ENCODE assay signal across 1 cellular context in the genomic region with DNA sequence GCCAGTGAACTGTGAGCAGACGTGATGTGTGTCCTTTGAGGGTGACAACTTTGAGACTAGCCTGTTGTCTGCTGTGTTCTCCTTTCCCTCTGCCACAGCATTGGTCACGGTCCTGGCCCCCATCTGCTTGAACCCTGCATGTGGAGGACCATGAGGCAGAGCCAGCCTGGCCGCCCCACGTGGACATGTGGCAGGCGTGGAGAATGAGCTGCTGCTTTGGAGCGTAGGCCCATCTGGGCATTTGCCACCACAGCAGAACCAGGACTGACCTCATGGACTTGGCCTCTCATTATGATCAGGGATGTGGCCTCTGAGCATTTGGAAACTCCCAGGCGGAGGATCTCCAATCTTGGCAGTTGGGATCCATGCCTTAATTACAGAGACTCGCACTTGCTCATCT.
TF ChIP-seq lines count a peak whose summit lies in the region.

No MANE protein-coding gene starts in this region.

TF ChIP-seq in H1, 55 proteins besides CTCF, POLR2A, EP300 and RAD21:
- TF ChIP-seq ATF2 (IDR thresholded peaks at IDR 0.05; ENCODE audit: low read length) = no peak
- no peak for TF ChIP-seq ASH2L (IDR thresholded peaks at IDR 0.05; ENCODE audit: low read length)
- TF ChIP-seq ZNF274 (IDR thresholded peaks at IDR 0.05; ENCODE audit: borderline replicate concordance, extremely low read depth, low read length) = no peak
- TF ChIP-seq SIX5 (IDR thresholded peaks at IDR 0.05; ENCODE audit: low read depth, low read length) = no peak
- TF ChIP-seq CTBP2 (IDR thresholded peaks at IDR 0.05; ENCODE audit: borderline replicate concordance, insufficient read depth, insufficient read length, low read length) = no peak
- TF ChIP-seq FOSL1 (IDR thresholded peaks at IDR 0.05; ENCODE audit: insufficient read depth, low read depth, low read length) = no peak
